12 cellular contexts compared by ENCODE assay signal in genomic region chr20:43243672-43244269, GRCh38. TPM values are rescaled to one million over a fixed set of nuclear protein-coding genes. Genes with fewer than 3 reads are reported as not detected.
A peak's percentile ranks its signal among the peaks of the same experiment; 100 is the strongest.
DNase-seq lines count a peak whose midpoint lies in the region; ATAC-seq and TF ChIP-seq lines count a peak whose summit lies in the region.
"Had no signal": no experiment of that assay in that cellular context is flagged by ENCODE, and none has a peak within 500 bp of the region (broad histone marks: within the 10 kb centered on the region; RNA-seq: fewer than 3 reads in every experiment).

No MANE protein-coding gene starts in this region.

- TF ChIP-seq CTCF in cardiac muscle cell (IDR thresholded peaks at IDR 0.05; ENCODE audit: low read depth, low read length) (peak; percentile 34), type B pancreatic cell (conservative IDR thresholded peaks at IDR 0.05) (peak; percentile 56)

- peaks cover 52% of the 10 kb centered on the region for H3K27me3 Mint-ChIP-seq in type B pancreatic cell
- H3K27me3 Mint-ChIP-seq in immature natural killer cell (ENCODE audit: low read depth in 3 of 3): peaks cover 3 to 5% (median 3%) of the 10 kb centered on the region in 3 donors
- H3K27me3 Mint-ChIP-seq: activated CD4-positive, alpha-beta T cell treated with anti-CD3 and anti-CD28 coated beads, Interleukin-2, amount 10 ng/mL, durations not matched to agents 7 days and 5 days had no signal

- H3K9me3 Mint-ChIP-seq in type B pancreatic cell (peaks cover 8% of the 10 kb centered on the region), immature natural killer cell (peaks cover 0 to 2% (median 0%) of the 10 kb centered on the region in 6 donors)
- H3K9me3 Mint-ChIP-seq: activated CD4-positive, alpha-beta T cell treated with anti-CD3 and anti-CD28 coated beads, Interleukin-2, amount 10 ng/mL, durations not matched to agents 7 days and 5 days had no signal

- no peak overlapping the region for H3K4me3 ChIP-seq in cardiac muscle cell

- H3K27ac Mint-ChIP-seq in type B pancreatic cell (no peak overlapping the region), immature natural killer cell (no peak overlapping the region)
- H3K27ac Mint-ChIP-seq: activated CD4-positive, alpha-beta T cell treated with anti-CD3 and anti-CD28 coated beads, Interleukin-2, amount 10 ng/mL, durations not matched to agents 7 days and 5 days; CD4-positive, CD25-positive, alpha-beta regulatory T cell had no signal

- H3K9me3 ChIP-seq in cardiac muscle cell (ENCODE audit: low read depth): no peaks in the 10 kb centered on the region

- H3K4me3 Mint-ChIP-seq in type B pancreatic cell (no peak overlapping the region), immature natural killer cell (no peak overlapping the region)
- H3K4me3 Mint-ChIP-seq: activated CD4-positive, alpha-beta T cell treated with anti-CD3 and anti-CD28 coated beads, Interleukin-2, amount 10 ng/mL, durations not matched to agents 7 days and 5 days; CD4-positive, CD25-positive, alpha-beta regulatory T cell had no signal

- no peaks in the 10 kb centered on the region for H3K36me3 ChIP-seq in cardiac muscle cell

- DNase-seq in cardiac muscle cell (ENCODE audit: low read depth in 1 of 2, low spot score in 1 of 2): peak; percentile 3 to 13
- no peak for DNase-seq in left ventricle myocardium superior
- DNase-seq in NCI-H774 (lab: John Stamatoyannopoulos, UW): peak; percentile 50
- DNase-seq in hippocampal formation (lab: John Stamatoyannopoulos, UW): peak; percentile 13 to 30
- DNase-seq in type B pancreatic cell (ENCODE audit: extremely low spot score, unreplicated experiment): no peak
- no peak for DNase-seq in stimulated activated naive CD8-positive, alpha-beta T cell treated with anti-CD3 and anti-CD28 coated beads, Interleukin-15, Interleukin-2, amounts not matched to agents 100 U/mL and 50 U/mL, for 24 hours
- no peak for DNase-seq in immature natural killer cell
- DNase-seq in posterior vena cava (ENCODE audit: low spot score): no peak
- DNase-seq: activated CD4-positive, alpha-beta T cell treated with anti-CD3 and anti-CD28 coated beads, Interleukin-2, amount 10 ng/mL, durations not matched to agents 7 days and 5 days; NCI-H226 had no signal

- H3K27ac ChIP-seq in cardiac muscle cell: no peak overlapping the region

- H3K4me1 ChIP-seq in cardiac muscle cell (ENCODE audit: low read depth): no peaks in the 10 kb centered on the region

- H3K4me1 Mint-ChIP-seq in type B pancreatic cell (ENCODE audit: unreplicated experiment) (peaks cover 3% of the 10 kb centered on the region), immature natural killer cell (no peaks in the 10 kb centered on the region)
- H3K4me1 Mint-ChIP-seq: activated CD4-positive, alpha-beta T cell treated with anti-CD3 and anti-CD28 coated beads, Interleukin-2, amount 10 ng/mL, durations not matched to agents 7 days and 5 days; CD4-positive, CD25-positive, alpha-beta regulatory T cell had no signal

- intact Hi-C loops in left ventricle myocardium superior (cut with micrococcal nuclease) (no loop called here), posterior vena cava (cut with DNase I) (no loop called here)

- ATAC-seq in left ventricle myocardium superior: no peak
- no peak for ATAC-seq in stimulated activated naive CD8-positive, alpha-beta T cell treated with anti-CD3 and anti-CD28 coated beads, Interleukin-15, Interleukin-2, amounts not matched to agents 100 U/mL and 50 U/mL, for 24 hours
- ATAC-seq: esophagus mucosa had no signal

- no peaks in the 10 kb centered on the region for H3K36me3 Mint-ChIP-seq in type B pancreatic cell
- H3K36me3 Mint-ChIP-seq in immature natural killer cell: no peaks in the 10 kb centered on the region
- H3K36me3 Mint-ChIP-seq: CD4-positive, CD25-positive, alpha-beta regulatory T cell had no signal

- H3K27me3 ChIP-seq in cardiac muscle cell: no peaks in the 10 kb centered on the region

RNA-seq across cellular contexts. Expression of gene PTPRT, which starts 54.1 kb away (rescaled TPM):
- total RNA-seq in cardiac muscle cell (0.28 and 0.30 TPM in 2 replicates), left ventricle myocardium superior (0.10 TPM), type B pancreatic cell (ENCODE audit: low replicate concordance) (5.8 and 7.0 TPM in 2 replicates), posterior vena cava (under 1 TPM; 0.10 to 0.19 TPM)
- polyA plus RNA-seq in cardiac muscle cell (1.4 TPM in 1 of 2 replicates, not detected in the other), immature natural killer cell (not detected)
- total RNA-seq: activated CD4-positive, alpha-beta T cell treated with anti-CD3 and anti-CD28 coated beads, Interleukin-2, amount 10 ng/mL, durations not matched to agents 7 days and 5 days; CD4-positive, CD25-positive, alpha-beta regulatory T cell had no signal
- polyA plus RNA-seq: CD4-positive, CD25-positive, alpha-beta regulatory T cell had no signal

Comparison
In these comparisons a context has a peak if more than half of its experiments do, and no peak if none do; other contexts are left out.
1. DNase-seq: peak in cardiac muscle cell (2 of 2), NCI-H774 (single experiment) and hippocampal formation (2 of 2); none in left ventricle myocardium superior (single experiment), type B pancreatic cell (single experiment), stimulated activated naive CD8-positive, alpha-beta T cell treated with anti-CD3 and anti-CD28 coated beads, Interleukin-15, Interleukin-2, amounts not matched to agents 100 U/mL and 50 U/mL, for 24 hours (single experiment), immature natural killer cell (0 of 3) and posterior vena cava (single experiment).